In genomic region chr3:58335432-58335947, GRCh38 we compare ENCODE assay signal across 9 cellular contexts. TPM values are rescaled to one million over a fixed set of nuclear protein-coding genes. Genes with fewer than 3 reads are reported as not detected.
DNase-seq lines count a peak whose midpoint lies in the region; ATAC-seq and TF ChIP-seq lines count a peak whose summit lies in the region.
"Had no signal": no experiment of that assay in that cellular context is flagged by ENCODE, and none has a peak within 500 bp of the region (broad histone marks: within the 10 kb centered on the region; RNA-seq: fewer than 3 reads in every experiment).

No MANE protein-coding gene starts in this region.

- WGBS in SK-N-SH (ENCODE audit: low lambda C conversion rate), result 83% methylated on average over 2 of the region's 2 CpGs

- TF ChIP-seq RAD21 in SK-N-SH (IDR thresholded peaks at IDR 0.05; ENCODE audit: low read length), result no peak

- peaks cover 54% of the 10 kb centered on the region for H3K4me1 Mint-ChIP-seq in activated T-helper 1 cell treated with anti-CD3 and anti-CD28 coated beads, Interleukin-12 subunit alpha, Interleukin-12 subunit beta, Interleukin-2, Interleukin-4 antibody, amounts not matched to agents 30 ng/mL and 10 ng/mL and 1 ng/mL, durations not matched to agents 14 hours and 24 hours and 36 hours (ENCODE audit: low read depth)
- peaks cover 40 to 51% of the 10 kb centered on the region in 2 donors for H3K4me1 Mint-ChIP-seq in immature natural killer cell
- H3K4me1 Mint-ChIP-seq in stimulated activated naive CD8-positive, alpha-beta T cell treated with anti-CD3 and anti-CD28 coated beads, Interleukin-15, amount 100 ng/mL, for 72 hours, result peaks cover 46% of the 10 kb centered on the region

- H3K9me3 ChIP-seq in SK-N-SH, result no peaks in the 10 kb centered on the region

- TF ChIP-seq EP300 in SK-N-SH (IDR thresholded peaks at IDR 0.05; ENCODE audit: borderline replicate concordance in 1 of 2, low read depth in 1 of 2, low read length in 1 of 2), result no peak

- no peak for DNase-seq in SK-N-SH
- no peak for DNase-seq in activated T-helper 1 cell treated with anti-CD3 and anti-CD28 coated beads, Interleukin-12 subunit alpha, Interleukin-12 subunit beta, Interleukin-2, Interleukin-4 antibody, amounts not matched to agents 30 ng/mL and 10 ng/mL and 1 ng/mL, durations not matched to agents 14 hours and 24 hours and 36 hours (ENCODE audit: low spot score)
- DNase-seq in immature natural killer cell, result no peak
- DNase-seq in stimulated activated naive CD8-positive, alpha-beta T cell treated with anti-CD3 and anti-CD28 coated beads, Interleukin-15, amount 100 ng/mL, for 72 hours, result no peak
- no peak for DNase-seq in dermis blood vessel endothelial cell
- no peak for DNase-seq in NCI-H187 (lab: John Stamatoyannopoulos, UW)
- DNase-seq: NCI-H526 had no signal

- H3K27ac Mint-ChIP-seq in activated T-helper 1 cell treated with anti-CD3 and anti-CD28 coated beads, Interleukin-12 subunit alpha, Interleukin-12 subunit beta, Interleukin-2, Interleukin-4 antibody, amounts not matched to agents 30 ng/mL and 10 ng/mL and 1 ng/mL, durations not matched to agents 14 hours and 24 hours and 36 hours, result peak overlapping the region; percentile 99
- peak overlapping the region; percentile 74 to 95 (median 88) for H3K27ac Mint-ChIP-seq in immature natural killer cell
- peak overlapping the region; percentile 100 for H3K27ac Mint-ChIP-seq in stimulated activated naive CD8-positive, alpha-beta T cell treated with anti-CD3 and anti-CD28 coated beads, Interleukin-15, amount 100 ng/mL, for 72 hours

- H3K27ac ChIP-seq in SK-N-SH (ENCODE audit: low read depth in 2 of 2, low read length in 1 of 2), result peak overlapping the region in 1 of 2 experiments; percentile 88; a peak in 2 of 4 replicates

- peak overlapping the region; percentile 74; the same call in 1 of the 2 replicates for H2AFZ ChIP-seq in SK-N-SH (ENCODE audit: low read depth)

- no peaks in the 10 kb centered on the region for H3K27me3 ChIP-seq in SK-N-SH (ENCODE audit: insufficient read depth)

- H3K36me3 Mint-ChIP-seq in activated T-helper 1 cell treated with anti-CD3 and anti-CD28 coated beads, Interleukin-12 subunit alpha, Interleukin-12 subunit beta, Interleukin-2, Interleukin-4 antibody, amounts not matched to agents 30 ng/mL and 10 ng/mL and 1 ng/mL, durations not matched to agents 14 hours and 24 hours and 36 hours (ENCODE audit: low read depth), result peaks cover 24% of the 10 kb centered on the region
- H3K36me3 Mint-ChIP-seq in immature natural killer cell, result peaks cover 3 to 7% (median 4%) of the 10 kb centered on the region in 3 donors

- H3K9ac ChIP-seq in SK-N-SH, result peak overlapping the region; percentile 41; the same call in 1 of the 2 replicates

- no peak overlapping the region for H3K4me3 ChIP-seq in SK-N-SH (ENCODE audit: low read depth in 2 of 2, low read length in 1 of 2)

- no peaks in the 10 kb centered on the region for H3K27me3 Mint-ChIP-seq in activated T-helper 1 cell treated with anti-CD3 and anti-CD28 coated beads, Interleukin-12 subunit alpha, Interleukin-12 subunit beta, Interleukin-2, Interleukin-4 antibody, amounts not matched to agents 30 ng/mL and 10 ng/mL and 1 ng/mL, durations not matched to agents 14 hours and 24 hours and 36 hours (ENCODE audit: insufficient read depth)
- peaks cover 2 to 7% (median 2%) of the 10 kb centered on the region in 3 donors for H3K27me3 Mint-ChIP-seq in immature natural killer cell (ENCODE audit: low read depth in 3 of 3)
- H3K27me3 Mint-ChIP-seq in stimulated activated naive CD8-positive, alpha-beta T cell treated with anti-CD3 and anti-CD28 coated beads, Interleukin-15, amount 100 ng/mL, for 72 hours, result no peaks in the 10 kb centered on the region

- no peaks in the 10 kb centered on the region for H3K9me2 ChIP-seq in SK-N-SH

- intact Hi-C loops in activated T-helper 1 cell treated with anti-CD3 and anti-CD28 coated beads, Interleukin-12 subunit alpha, Interleukin-12 subunit beta, Interleukin-2, Interleukin-4 antibody, amounts not matched to agents 30 ng/mL and 10 ng/mL and 1 ng/mL, durations not matched to agents 14 hours and 24 hours and 36 hours (cut with micrococcal nuclease), result loop anchor here (1.0 to 2.0 kb wide), 4 partner anchors 11 to 29 kb away; partner anchors contain the start of genes HTD2 and RPP14

- CTCF ChIA-PET in SK-N-SH (lab: Yijun Ruan, JAX), result interaction anchor here (0.8 to 3.6 kb wide), 5 partner anchors 11 to 156 kb away, joined by 3 to 24 read pairs (median 4); no protein-coding TSS in a partner anchor

- H4K20me1 ChIP-seq in SK-N-SH (ENCODE audit: insufficient read depth), result no peaks in the 10 kb centered on the region

- no peak for ATAC-seq in SK-N-SH treated with all-trans-retinoic acid at 6 μM for 48 hours
- no peak for ATAC-seq in stimulated activated naive CD8-positive, alpha-beta T cell treated with anti-CD3 and anti-CD28 coated beads, Interleukin-15, amount 100 ng/mL, for 72 hours
- no peak for ATAC-seq in GM21825 (IDR thresholded peaks at IDR 0.05; ENCODE audit: unreplicated experiment)

- H3K9me3 Mint-ChIP-seq in activated T-helper 1 cell treated with anti-CD3 and anti-CD28 coated beads, Interleukin-12 subunit alpha, Interleukin-12 subunit beta, Interleukin-2, Interleukin-4 antibody, amounts not matched to agents 30 ng/mL and 10 ng/mL and 1 ng/mL, durations not matched to agents 14 hours and 24 hours and 36 hours, result no peaks in the 10 kb centered on the region
- no peaks in the 10 kb centered on the region for H3K9me3 Mint-ChIP-seq in immature natural killer cell
- H3K9me3 Mint-ChIP-seq in stimulated activated naive CD8-positive, alpha-beta T cell treated with anti-CD3 and anti-CD28 coated beads, Interleukin-15, amount 100 ng/mL, for 72 hours, result no peaks in the 10 kb centered on the region

- H3K36me3 ChIP-seq in SK-N-SH (replicated peaks in 1 of 2; ENCODE audit: control insufficient read depth in 1 of 2, insufficient read depth in 2 of 2, low read length in 1 of 2), result no peaks in the 10 kb centered on the region

- H3K4me2 ChIP-seq in SK-N-SH, result peak overlapping the region; percentile 92

- peak overlapping the region; percentile 100 for H3K4me3 Mint-ChIP-seq in activated T-helper 1 cell treated with anti-CD3 and anti-CD28 coated beads, Interleukin-12 subunit alpha, Interleukin-12 subunit beta, Interleukin-2, Interleukin-4 antibody, amounts not matched to agents 30 ng/mL and 10 ng/mL and 1 ng/mL, durations not matched to agents 14 hours and 24 hours and 36 hours
- H3K4me3 Mint-ChIP-seq in immature natural killer cell, result peak overlapping the region; percentile 99 to 100 (median 99)
- H3K4me3 Mint-ChIP-seq in stimulated activated naive CD8-positive, alpha-beta T cell treated with anti-CD3 and anti-CD28 coated beads, Interleukin-15, amount 100 ng/mL, for 72 hours, result peak overlapping the region; percentile 97 to 99

- no peak for TF ChIP-seq CTCF in SK-N-SH (IDR thresholded peaks at IDR 0.05)

- H3F3A ChIP-seq in SK-N-SH (replicated peaks; ENCODE audit: insufficient read depth), result peaks cover 20% of the 10 kb centered on the region

- H3K4me1 ChIP-seq in SK-N-SH (ENCODE audit: control insufficient read depth in 1 of 2, insufficient read depth in 2 of 2, low read depth in 1 of 2, low read length in 1 of 2), result peaks cover 4 to 11% of the 10 kb centered on the region in 2 experiments; a peak in 3 of 4 replicates

- H3K79me2 ChIP-seq in SK-N-SH (ENCODE audit: insufficient read depth), result peaks cover 35% of the 10 kb centered on the region; the same call in 1 of the 2 replicates

- POLR2A ChIA-PET in SK-N-SH (lab: Yijun Ruan, JAX), result no interaction called here

TF ChIP-seq in SK-N-SH, 30 proteins besides CTCF, POLR2A, EP300 and RAD21 (continues in another document):
- TF ChIP-seq MXI1 (IDR thresholded peaks at IDR 0.05; ENCODE audit: low read depth, low read length) (no peak), TAF1 (IDR thresholded peaks at IDR 0.05; ENCODE audit: borderline replicate concordance, low read depth, low read length) (no peak), FOXM1 (IDR thresholded peaks at IDR 0.05; ENCODE audit: low read depth) (no peak)

RNA-seq across cellular contexts. Expression of gene PXK, which starts 2.8 kb away (rescaled TPM):
- 8.4 and 9.3 TPM in 2 replicates for polyA plus RNA-seq in SK-N-SH (2012; rRNA removed)
- 9.5 and 9.8 TPM in 2 replicates for polyA plus RNA-seq in SK-N-SH (2012; cell fraction: cytosol; rRNA removed)
- 6.1 and 9.6 TPM in 2 replicates for polyA plus RNA-seq in SK-N-SH (2012; cell fraction: nucleus; rRNA removed)
- 43.4 and 48.1 TPM in 2 replicates for total RNA-seq in activated T-helper 1 cell treated with anti-CD3 and anti-CD28 coated beads, Interleukin-12 subunit alpha, Interleukin-12 subunit beta, Interleukin-2, Interleukin-4 antibody, amounts not matched to agents 30 ng/mL and 10 ng/mL and 1 ng/mL, durations not matched to agents 14 hours and 24 hours and 36 hours
- polyA plus RNA-seq in immature natural killer cell, result 10 to 100 TPM; 30.3 to 47.5 (median 32.2) TPM
- total RNA-seq in dermis blood vessel endothelial cell, result 22.7 and 30.6 TPM in 2 replicates

RNA-seq across cellular contexts. Expression of gene HTD2, which starts 29.2 kb away (rescaled TPM):
- polyA plus RNA-seq in SK-N-SH (2012; rRNA removed) (3.0 and 5.2 TPM in 2 replicates), immature natural killer cell (10 to 100 TPM; 12.1 to 27.0 (median 15.0) TPM)
- 5.1 and 6.3 TPM in 2 replicates for polyA plus RNA-seq in SK-N-SH (2012; cell fraction: cytosol; rRNA removed)
- 3.1 and 3.7 TPM in 2 replicates for polyA plus RNA-seq in SK-N-SH (2012; cell fraction: nucleus; rRNA removed)
- 11.5 and 13.6 TPM in 2 replicates for total RNA-seq in activated T-helper 1 cell treated with anti-CD3 and anti-CD28 coated beads, Interleukin-12 subunit alpha, Interleukin-12 subunit beta, Interleukin-2, Interleukin-4 antibody, amounts not matched to agents 30 ng/mL and 10 ng/mL and 1 ng/mL, durations not matched to agents 14 hours and 24 hours and 36 hours
- total RNA-seq in dermis blood vessel endothelial cell, result 10.2 and 16.0 TPM in 2 replicates

RNA-seq across cellular contexts. Expression of gene RPP14, which starts 29.4 kb away (rescaled TPM):
- polyA plus RNA-seq in SK-N-SH (2012; rRNA removed), result 8.3 and 9.7 TPM in 2 replicates
- polyA plus RNA-seq in SK-N-SH (2012; cell fraction: cytosol; rRNA removed), result 9.5 and 11.4 TPM in 2 replicates
- 5.6 and 9.6 TPM in 2 replicates for polyA plus RNA-seq in SK-N-SH (2012; cell fraction: nucleus; rRNA removed)
- total RNA-seq in activated T-helper 1 cell treated with anti-CD3 and anti-CD28 coated beads, Interleukin-12 subunit alpha, Interleukin-12 subunit beta, Interleukin-2, Interleukin-4 antibody, amounts not matched to agents 30 ng/mL and 10 ng/mL and 1 ng/mL, durations not matched to agents 14 hours and 24 hours and 36 hours, result 22.7 and 23.4 TPM in 2 replicates
- 1 to 10 TPM; 2.7 to 7.4 (median 3.2) TPM for polyA plus RNA-seq in immature natural killer cell
- total RNA-seq in dermis blood vessel endothelial cell, result 20.3 and 22.0 TPM in 2 replicates
